8 cellular contexts compared by ENCODE assay signal in the genomic region with DNA sequence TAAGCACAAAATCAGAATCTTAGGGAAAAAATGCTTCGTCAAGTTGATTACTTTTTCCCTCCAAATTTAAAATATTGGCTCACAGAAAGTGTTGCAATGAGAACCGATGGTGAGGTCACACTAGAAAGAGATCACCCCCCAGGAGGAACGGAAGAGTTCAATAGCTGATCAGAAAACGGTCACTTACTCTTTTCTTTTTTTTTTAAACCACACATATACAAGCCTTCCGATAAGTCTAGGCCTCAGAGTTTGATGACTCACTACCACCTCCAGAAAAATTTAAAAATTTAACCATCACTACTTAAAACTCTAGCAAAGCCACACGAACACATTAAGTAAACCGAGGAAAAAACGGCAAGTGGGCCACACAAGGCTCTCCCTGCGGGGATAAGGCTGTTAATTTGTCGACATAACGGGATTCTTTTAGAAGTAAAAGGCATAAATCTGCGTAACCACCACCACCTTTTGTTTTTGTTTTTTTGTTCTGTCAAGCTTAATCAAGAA. TPM values are rescaled to one million over a fixed set of nuclear protein-coding genes. Genes with fewer than 3 reads are reported as not detected.
A peak's percentile ranks its signal among the peaks of the same experiment; 100 is the strongest.
DNase-seq lines count a peak whose midpoint lies in the region; ATAC-seq, FAIRE-seq and TF ChIP-seq lines count a peak whose summit lies in the region.

No MANE protein-coding gene starts in this region.

- H3K4me3 Mint-ChIP-seq in osteocyte (ENCODE audit: unreplicated experiment), result peak overlapping the region; percentile 94

- TF ChIP-seq CTCF in GM13977 (IDR thresholded peaks at IDR 0.05; ENCODE audit: extremely low read depth, insufficient read depth, missing control alignments) (no peak), RWPE2 (IDR thresholded peaks at IDR 0.05; ENCODE audit: poor library complexity, severe bottlenecking) (no peak), endothelial cell of umbilical vein (IDR thresholded peaks at IDR 0.05; ENCODE audit: extremely low read depth in 1 of 2, insufficient read depth in 1 of 2, low read depth in 1 of 2, low read length in 2 of 2) (no peak), osteocyte (IDR thresholded peaks at IDR 0.05) (no peak), D721Med (IDR thresholded peaks at IDR 0.05; ENCODE audit: insufficient read depth, missing control alignments) (no peak)

- dilution Hi-C loops in endothelial cell of umbilical vein (cut with MboI; ENCODE audit: extremely low pct_ligation_motif_present, low sequenced_read_pairs), result no loop called here

- H3K4me3 ChIP-seq in RWPE2 (ENCODE audit: severe bottlenecking), result peak overlapping the region; percentile 67
- H3K4me3 ChIP-seq in endothelial cell of umbilical vein (replicated peaks in 1 of 3; ENCODE audit: insufficient read depth in 1 of 3, low read depth in 1 of 3, low read length in 3 of 3), result peak overlapping the region; percentile 40 to 99 (median 99)

- H3K27me3 ChIP-seq in RWPE2 (ENCODE audit: insufficient read depth, poor library complexity, severe bottlenecking) (no peaks in the 10 kb centered on the region), endothelial cell of umbilical vein (ENCODE audit: control insufficient read depth in 2 of 2, insufficient read depth in 2 of 2, low read length in 2 of 2) (no peaks in the 10 kb centered on the region)

- H3K9me3 Mint-ChIP-seq in osteocyte (ENCODE audit: unreplicated experiment), result no peaks in the 10 kb centered on the region

- peaks cover 61% of the 10 kb centered on the region for H3K79me2 ChIP-seq in endothelial cell of umbilical vein (ENCODE audit: control insufficient read depth, insufficient read depth, low read length)

- CTCF ChIA-PET in endothelial cell of umbilical vein (lab: Charles Lee), result interaction anchor here (1.0 to 1.9 kb wide), 5 partner anchors 8 to 112 kb away, joined by 3 to 5 read pairs (median 3); no protein-coding TSS in a partner anchor

- no peaks in the 10 kb centered on the region for H3K9me1 ChIP-seq in endothelial cell of umbilical vein (replicated peaks; ENCODE audit: control insufficient read depth, extremely low read depth, insufficient read depth, low read length)

- DNase-seq in GM13977 (ENCODE audit: low spot score) (peak; percentile 60), RWPE2 (ENCODE audit: low spot score) (no peak), endothelial cell of umbilical vein (ENCODE audit: low read depth, low spot score) (no peak), osteocyte (ENCODE audit: extremely low spot score, unreplicated experiment) (no peak), D721Med (ENCODE audit: insufficient read length, low spot score) (no peak), C1 segment of cervical spinal cord (lab: John Stamatoyannopoulos, UW) (no peak)

- no TSS peak for BruUV-seq in endothelial cell of umbilical vein (replicated peaks; lab: Mats Ljungman, UMichigan)

- H3K27ac ChIP-seq in RWPE2 (ENCODE audit: poor library complexity, severe bottlenecking) (peak overlapping the region; percentile 89), endothelial cell of umbilical vein (ENCODE audit: insufficient read depth, low read depth, low read length) (peak overlapping the region; percentile 85)

- no peaks in the 10 kb centered on the region for H3K9me3 ChIP-seq in RWPE2 (ENCODE audit: severe bottlenecking)
- H3K9me3 ChIP-seq in endothelial cell of umbilical vein (replicated peaks; ENCODE audit: control insufficient read depth, insufficient read depth, low read length), result no peaks in the 10 kb centered on the region

- intact Hi-C loops in endothelial cell of umbilical vein (cut with micrococcal nuclease), result loop anchor here (1.0 kb wide), 1 partner anchor 18 kb away; a partner anchor contains a TSS

- H3K36me3 ChIP-seq in RWPE2 (ENCODE audit: low read depth) (peaks cover 45% of the 10 kb centered on the region), endothelial cell of umbilical vein (ENCODE audit: control insufficient read depth in 2 of 2, extremely low read depth in 1 of 2, insufficient read depth in 2 of 2, low read length in 2 of 2) (peaks cover 7 to 21% of the 10 kb centered on the region in 2 experiments)

- FAIRE-seq in endothelial cell of umbilical vein (lab: Jason Lieb, UNC) (no peak), D721Med (lab: Jason Lieb, UNC) (no peak)

- H3K9ac ChIP-seq in endothelial cell of umbilical vein (replicated peaks; ENCODE audit: extremely low read depth, insufficient read depth, low read length), result peak overlapping the region; percentile 97

- peaks cover 9% of the 10 kb centered on the region for H3K36me3 Mint-ChIP-seq in osteocyte (ENCODE audit: unreplicated experiment)

- no peaks in the 10 kb centered on the region for H3K27me3 Mint-ChIP-seq in osteocyte (ENCODE audit: unreplicated experiment)

- ATAC-seq in RWPE2 (ENCODE audit: low read depth), result no peak
- no peak for ATAC-seq in GM18519 (IDR thresholded peaks at IDR 0.05; ENCODE audit: low FRiP score, unreplicated experiment)
- ATAC-seq in GM21723 (IDR thresholded peaks at IDR 0.05; ENCODE audit: unreplicated experiment), result no peak

- H3K4me1 ChIP-seq in RWPE2 (ENCODE audit: insufficient read depth, poor library complexity, severe bottlenecking) (no peaks in the 10 kb centered on the region), endothelial cell of umbilical vein (ENCODE audit: control insufficient read depth, extremely low read depth, insufficient read depth, low read length) (peaks cover 10% of the 10 kb centered on the region)

- H4K20me1 ChIP-seq in endothelial cell of umbilical vein (replicated peaks; ENCODE audit: control insufficient read depth, extremely low read depth, insufficient read depth, low read length), result peaks cover 2% of the 10 kb centered on the region

- H3K4me2 ChIP-seq in endothelial cell of umbilical vein (ENCODE audit: insufficient read depth, low read length), result peak overlapping the region; percentile 90

- H3K4me1 Mint-ChIP-seq in osteocyte (ENCODE audit: unreplicated experiment), result peaks cover 44% of the 10 kb centered on the region

- no peak for TF ChIP-seq POLR2A in endothelial cell of umbilical vein (IDR thresholded peaks at IDR 0.05; ENCODE audit: low read depth, low read length)

- POLR2A ChIA-PET in endothelial cell of umbilical vein (lab: Charles Lee), result interaction anchor here (1.2 to 1.5 kb wide), 2 partner anchors 27 to 104 kb away, joined by 3 to 6 read pairs; a partner anchor contains a TSS

- H3K27ac Mint-ChIP-seq in osteocyte (ENCODE audit: unreplicated experiment), result peak overlapping the region; percentile 97

- H2AFZ ChIP-seq in endothelial cell of umbilical vein (ENCODE audit: low read depth, low read length), result no peak overlapping the region

- in situ Hi-C loops in GM13977 (cut with MboI; ENCODE audit: low pct_unique_long_range_greater_than_20kb, low sequenced_read_pairs, unreplicated experiment), result no loop called here

RNA-seq across cellular contexts. Expression of a gene that starts 1.2 kb away (rescaled TPM):
- 216 and 230 TPM in 2 replicates for total RNA-seq in endothelial cell of umbilical vein
- polyA plus RNA-seq in endothelial cell of umbilical vein, result 358 and 360 TPM in 2 replicates
- 247 and 250 TPM in 2 replicates for polyA plus RNA-seq in endothelial cell of umbilical vein (2011; cell fraction: cytosol; rRNA removed)
- 164 and 168 TPM in 2 replicates for polyA plus RNA-seq in endothelial cell of umbilical vein (2011; cell fraction: nucleus; rRNA removed)
- polyA plus RNA-seq in endothelial cell of umbilical vein (2012), result 235 and 251 TPM in 2 replicates
- polyA minus RNA-seq in endothelial cell of umbilical vein, result 415 and 432 TPM in 2 replicates
- polyA minus RNA-seq in endothelial cell of umbilical vein (2011; cell fraction: cytosol; rRNA and poly(A)+ RNA removed), result 157 TPM
- 82.9 and 97.5 TPM in 2 replicates for polyA minus RNA-seq in endothelial cell of umbilical vein (2011; cell fraction: nucleus; rRNA and poly(A)+ RNA removed)
- 190 and 201 TPM in 2 replicates for total RNA-seq in osteocyte

RNA-seq across cellular contexts. Expression of a gene that starts 1.5 kb away (rescaled TPM):
- total RNA-seq in endothelial cell of umbilical vein (0.77 and 0.85 TPM in 2 replicates), osteocyte (3.5 and 5.1 TPM in 2 replicates)
- polyA plus RNA-seq in endothelial cell of umbilical vein, result 0.29 and 0.67 TPM in 2 replicates
- polyA plus RNA-seq in endothelial cell of umbilical vein (2011; cell fraction: cytosol; rRNA removed), result 0.34 and 0.39 TPM in 2 replicates
- 0.96 and 1.7 TPM in 2 replicates for polyA plus RNA-seq in endothelial cell of umbilical vein (2011; cell fraction: nucleus; rRNA removed)
- 0.95 and 1.1 TPM in 2 replicates for polyA plus RNA-seq in endothelial cell of umbilical vein (2012)
- 1.5 TPM in 1 of 2 replicates, not detected in the other for polyA minus RNA-seq in endothelial cell of umbilical vein
- not detected for polyA minus RNA-seq in endothelial cell of umbilical vein (2011; cell fraction: cytosol; rRNA and poly(A)+ RNA removed)
- not detected in 2 replicates for polyA minus RNA-seq in endothelial cell of umbilical vein (2011; cell fraction: nucleus; rRNA and poly(A)+ RNA removed)

RNA-seq across cellular contexts. Expression of a gene that starts 18.3 kb away (rescaled TPM):
- total RNA-seq in endothelial cell of umbilical vein (9.3 and 10.6 TPM in 2 replicates), osteocyte (15.4 and 16.3 TPM in 2 replicates)
- polyA plus RNA-seq in endothelial cell of umbilical vein, result 14.2 and 16.9 TPM in 2 replicates
- 17.7 and 19.1 TPM in 2 replicates for polyA plus RNA-seq in endothelial cell of umbilical vein (2011; cell fraction: cytosol; rRNA removed)
- 6.0 and 7.1 TPM in 2 replicates for polyA plus RNA-seq in endothelial cell of umbilical vein (2011; cell fraction: nucleus; rRNA removed)
- polyA plus RNA-seq in endothelial cell of umbilical vein (2012), result 10.0 and 18.7 TPM in 2 replicates
- polyA minus RNA-seq in endothelial cell of umbilical vein, result 2.5 and 4.3 TPM in 2 replicates
- polyA minus RNA-seq in endothelial cell of umbilical vein (2011; cell fraction: cytosol; rRNA and poly(A)+ RNA removed), result 44.1 TPM
- 2.5 and 3.2 TPM in 2 replicates for polyA minus RNA-seq in endothelial cell of umbilical vein (2011; cell fraction: nucleus; rRNA and poly(A)+ RNA removed)

RNA-seq across cellular contexts. Expression of a gene that starts 18.4 kb away (rescaled TPM):
- total RNA-seq in endothelial cell of umbilical vein (12.0 and 22.8 TPM in 2 replicates), osteocyte (36.2 and 39.4 TPM in 2 replicates)
- 26.6 and 27.1 TPM in 2 replicates for polyA plus RNA-seq in endothelial cell of umbilical vein
- 31.7 and 33.2 TPM in 2 replicates for polyA plus RNA-seq in endothelial cell of umbilical vein (2011; cell fraction: cytosol; rRNA removed)
- polyA plus RNA-seq in endothelial cell of umbilical vein (2011; cell fraction: nucleus; rRNA removed), result 28.7 and 35.7 TPM in 2 replicates
- 21.8 and 26.2 TPM in 2 replicates for polyA plus RNA-seq in endothelial cell of umbilical vein (2012)
- polyA minus RNA-seq in endothelial cell of umbilical vein, result 9.0 and 15.0 TPM in 2 replicates
- 17.5 TPM for polyA minus RNA-seq in endothelial cell of umbilical vein (2011; cell fraction: cytosol; rRNA and poly(A)+ RNA removed)
- polyA minus RNA-seq in endothelial cell of umbilical vein (2011; cell fraction: nucleus; rRNA and poly(A)+ RNA removed), result 2.4 and 4.2 TPM in 2 replicates

RNA-seq across cellular contexts. Expression of a gene that starts 26.6 kb away (rescaled TPM):
- total RNA-seq in endothelial cell of umbilical vein (2,043 and 2,112 TPM in 2 replicates), osteocyte (1,770 and 1,772 TPM in 2 replicates)
- 2,090 and 2,329 TPM in 2 replicates for polyA plus RNA-seq in endothelial cell of umbilical vein
- 4,289 and 4,302 TPM in 2 replicates for polyA plus RNA-seq in endothelial cell of umbilical vein (2011; cell fraction: cytosol; rRNA removed)
- polyA plus RNA-seq in endothelial cell of umbilical vein (2011; cell fraction: nucleus; rRNA removed), result 1,496 and 1,897 TPM in 2 replicates
- 2,563 and 3,428 TPM in 2 replicates for polyA plus RNA-seq in endothelial cell of umbilical vein (2012)
- 1,837 and 1,880 TPM in 2 replicates for polyA minus RNA-seq in endothelial cell of umbilical vein
- polyA minus RNA-seq in endothelial cell of umbilical vein (2011; cell fraction: cytosol; rRNA and poly(A)+ RNA removed), result 1,856 TPM
- polyA minus RNA-seq in endothelial cell of umbilical vein (2011; cell fraction: nucleus; rRNA and poly(A)+ RNA removed), result 248 and 295 TPM in 2 replicates
